8 cellular contexts compared by ENCODE assay signal in genomic region chr20:5714261-5715041, GRCh38. TPM values are rescaled to one million over a fixed set of nuclear protein-coding genes. Genes with fewer than 3 reads are reported as not detected.
DNase-seq lines count a peak whose midpoint lies in the region; ATAC-seq, FAIRE-seq and TF ChIP-seq lines count a peak whose summit lies in the region.

No MANE protein-coding gene starts in this region.

- no peaks in the 10 kb centered on the region for H4K20me1 ChIP-seq in keratinocyte (ENCODE audit: control insufficient read depth, extremely low read depth, insufficient read depth, low read length)

- H3K4me3 Mint-ChIP-seq in CD4-positive, CD25-positive, alpha-beta regulatory T cell, result peak overlapping the region; percentile 22 to 81 (median 64)

- H3K27me3 ChIP-seq in CD4-positive, CD25-positive, alpha-beta regulatory T cell (ENCODE audit: control insufficient read depth, insufficient read depth, low read length), result no peaks in the 10 kb centered on the region
- H3K27me3 ChIP-seq in keratinocyte (ENCODE audit: control insufficient read depth, extremely low read depth, insufficient read depth, low read length), result peaks cover 4% of the 10 kb centered on the region
- no peaks in the 10 kb centered on the region for H3K27me3 ChIP-seq in transverse colon
- H3K27me3 ChIP-seq in sigmoid colon, result no peaks in the 10 kb centered on the region

- H3K27ac Mint-ChIP-seq in CD4-positive, CD25-positive, alpha-beta regulatory T cell, result peak overlapping the region; percentile 97 to 100 (median 98)

- intact Hi-C loops in transverse colon (cut with DNase I; ENCODE audit: low total_unique reads), result no loop called here
- intact Hi-C loops in sigmoid colon (cut with DNase I), result no loop called here

- H3K4me3 ChIP-seq in CD4-positive, CD25-positive, alpha-beta regulatory T cell (ENCODE audit: low read depth, low read length), result peak overlapping the region; percentile 62
- H3K4me3 ChIP-seq in keratinocyte (ENCODE audit: control insufficient read depth in 2 of 3, extremely low read depth in 1 of 3, insufficient read depth in 2 of 3, low read depth in 1 of 3, low read length in 3 of 3), result no peak overlapping the region
- no peak overlapping the region for H3K4me3 ChIP-seq in transverse colon
- no peak overlapping the region for H3K4me3 ChIP-seq in sigmoid colon

- peak; percentile 91 to 92 for ATAC-seq in CD4-positive, CD25-positive, alpha-beta regulatory T cell (ENCODE audit: low read depth in 2 of 2)
- no peak for ATAC-seq in GM21619 (IDR thresholded peaks at IDR 0.05; ENCODE audit: unreplicated experiment)

- H3K9me3 ChIP-seq in CD4-positive, CD25-positive, alpha-beta regulatory T cell (ENCODE audit: control insufficient read depth in 2 of 2, low read length in 2 of 2), result no peaks in the 10 kb centered on the region
- no peaks in the 10 kb centered on the region for H3K9me3 ChIP-seq in keratinocyte (ENCODE audit: control insufficient read depth, low read depth, low read length)
- peaks cover 0 to 6% of the 10 kb centered on the region in 2 donors for H3K9me3 ChIP-seq in transverse colon
- no peaks in the 10 kb centered on the region for H3K9me3 ChIP-seq in sigmoid colon

- peaks cover 16 to 41% (median 37%) of the 10 kb centered on the region in 4 donors for H3K4me1 Mint-ChIP-seq in CD4-positive, CD25-positive, alpha-beta regulatory T cell

- TF ChIP-seq CTCF in keratinocyte (optimal IDR thresholded peaks at IDR 0.05 in 1 of 3, IDR thresholded peaks at IDR 0.05 in 1 of 3, conservative IDR thresholded peaks at IDR 0.05 in 1 of 3; ENCODE audit: extremely low read depth in 1 of 3, insufficient read depth in 2 of 3, low read length in 3 of 3) (no peak), transverse colon (IDR thresholded peaks at IDR 0.05) (no peak), sigmoid colon (IDR thresholded peaks at IDR 0.05) (no peak)

- H3K27me3 Mint-ChIP-seq in CD4-positive, CD25-positive, alpha-beta regulatory T cell, result peaks cover 4% of the 10 kb centered on the region

- H2AFZ ChIP-seq in keratinocyte (ENCODE audit: control insufficient read depth, low read length), result no peak overlapping the region

- no peaks in the 10 kb centered on the region for H3K36me3 Mint-ChIP-seq in CD4-positive, CD25-positive, alpha-beta regulatory T cell

- TF ChIP-seq EP300 in transverse colon (IDR thresholded peaks at IDR 0.05; ENCODE audit: low read depth) (no peak), sigmoid colon (IDR thresholded peaks at IDR 0.05) (no peak)

- DNase-seq in CD4-positive, CD25-positive, alpha-beta regulatory T cell, result peak; percentile 77 to 93 (median 92)
- DNase-seq in NCI-H146 treated with DMSO at 0.1 percent for 48 hours (lab: John Stamatoyannopoulos, UW; ENCODE audit: unreplicated experiment) (peak; percentile 32), keratinocyte (ENCODE audit: low read depth, low spot score) (peak; percentile 26), transverse colon (no peak), sigmoid colon (no peak)
- peak; percentile 47 to 56 for DNase-seq in activated T-cell treated with anti-CD3 and anti-CD28 coated beads, Interleukin-2, amount 50 U/mL, for 48 hours
- DNase-seq in stimulated activated naive CD4-positive, alpha-beta T cell (lab: John Stamatoyannopoulos, UW), result peak; percentile 66 to 98 (median 90)

- no peaks in the 10 kb centered on the region for H3K79me2 ChIP-seq in keratinocyte (ENCODE audit: control insufficient read depth, insufficient read depth, low read length)

- TF ChIP-seq POLR2A in transverse colon (IDR thresholded peaks at IDR 0.05) (no peak), sigmoid colon (IDR thresholded peaks at IDR 0.05) (no peak)

- H3K4me2 ChIP-seq in keratinocyte (ENCODE audit: control insufficient read depth, extremely low read depth, insufficient read depth, low read depth, low read length), result no peak overlapping the region

- peaks cover 18% of the 10 kb centered on the region for H3K4me1 ChIP-seq in CD4-positive, CD25-positive, alpha-beta regulatory T cell (ENCODE audit: control insufficient read depth, insufficient read depth, low read length, poor library complexity, severe bottlenecking)
- peaks cover 6% of the 10 kb centered on the region for H3K4me1 ChIP-seq in keratinocyte (ENCODE audit: control insufficient read depth, extremely low read depth, insufficient read depth, low read length)
- H3K4me1 ChIP-seq in transverse colon, result no peaks in the 10 kb centered on the region
- H3K4me1 ChIP-seq in sigmoid colon, result peaks cover 0 to 14% (median 9%) of the 10 kb centered on the region in 4 donors

- dilution Hi-C loops in keratinocyte (cut with MboI; ENCODE audit: extremely low pct_ligation_motif_present, low sequenced_read_pairs), result no loop called here

- H3K27ac ChIP-seq in CD4-positive, CD25-positive, alpha-beta regulatory T cell (ENCODE audit: insufficient read depth, low read length, poor library complexity, severe bottlenecking), result peak overlapping the region; percentile 91
- H3K27ac ChIP-seq in keratinocyte (ENCODE audit: control insufficient read depth, insufficient read depth, low read length) (no peak overlapping the region), transverse colon (no peak overlapping the region), sigmoid colon (no peak overlapping the region)

- 56 to 67% methylated on average over 2 to 4 of the region's 4 CpGs for WGBS in transverse colon (ENCODE audit: low coverage in 1 of 2), 2 donors
- 48 to 59% methylated on average over 4 of the region's 4 CpGs for WGBS in sigmoid colon, 2 donors

- H3K9ac ChIP-seq in keratinocyte (ENCODE audit: control insufficient read depth, extremely low read depth, insufficient read depth, low read length), result no peak overlapping the region

- peaks cover 0 to 13% (median 2%) of the 10 kb centered on the region in 7 donors for H3K9me3 Mint-ChIP-seq in CD4-positive, CD25-positive, alpha-beta regulatory T cell

- no peaks in the 10 kb centered on the region for H3K36me3 ChIP-seq in CD4-positive, CD25-positive, alpha-beta regulatory T cell (ENCODE audit: control insufficient read depth, insufficient read depth, low read length)
- no peaks in the 10 kb centered on the region for H3K36me3 ChIP-seq in keratinocyte (ENCODE audit: control insufficient read depth in 2 of 2, extremely low read depth in 1 of 2, insufficient read depth in 2 of 2, low read length in 2 of 2)
- no peaks in the 10 kb centered on the region for H3K36me3 ChIP-seq in transverse colon
- no peaks in the 10 kb centered on the region for H3K36me3 ChIP-seq in sigmoid colon

- peak; percentile 60 for FAIRE-seq in keratinocyte (lab: Jason Lieb, UNC)

- in situ Hi-C loops in transverse colon (cut with MboI; ENCODE audit: low pct_ligation_motif_present in 1 of 4, low pct_unique_long_range_greater_than_20kb in 1 of 4, low sequenced_read_pairs in 3 of 4), result no loop called here

- H3K9me1 ChIP-seq in keratinocyte (ENCODE audit: control insufficient read depth, extremely low read depth, insufficient read depth, low read length), result no peaks in the 10 kb centered on the region

RNA-seq across cellular contexts. Expression of gene SHLD1, which starts 35.8 kb away (rescaled TPM):
- total RNA-seq in CD4-positive, CD25-positive, alpha-beta regulatory T cell, result 10.4 TPM
- polyA plus RNA-seq in CD4-positive, CD25-positive, alpha-beta regulatory T cell, result 10 to 100 TPM; 25.8 to 46.6 (median 29.2) TPM
- polyA plus RNA-seq in keratinocyte (2.4 to 3.2 TPM (median 2.4 TPM) in 3 replicates), sigmoid colon (10 to 100 TPM in 2 of 3 donors, 1 to 10 TPM in 1; 5.4 to 18.7 (median 11.5) TPM)
- 0.56 TPM for polyA plus RNA-seq in keratinocyte (2011; ENCODE audit: low read depth)
- 1.9 and 2.9 TPM in 2 replicates for polyA plus RNA-seq in keratinocyte (2011; cell fraction: cytosol; rRNA removed)
- 1.5 TPM in 2 replicates for polyA plus RNA-seq in keratinocyte (2011; cell fraction: nucleus; rRNA removed)
- polyA plus RNA-seq in keratinocyte (2012; ENCODE audit: low replicate concordance), result 2.1 and 2.8 TPM in 2 replicates
- 0.86 to 1.1 TPM in 2 of 3 replicates, not detected in the other for polyA minus RNA-seq in keratinocyte
- not detected for polyA minus RNA-seq in keratinocyte (2011; cell fraction: cytosol; rRNA and poly(A)+ RNA removed)
- polyA minus RNA-seq in keratinocyte (2011; cell fraction: nucleus; rRNA and poly(A)+ RNA removed), result 0.95 and 2.2 TPM in 2 replicates
- total RNA-seq in transverse colon (10 to 100 TPM in 1 of 4 donors, 1 to 10 TPM in 2, not detected in 1; 3.0 to 43.8 (median 6.8) TPM), sigmoid colon (1 to 10 TPM in 3 of 4 donors, under 1 TPM in 1; 0.99 to 6.1 (median 3.4) TPM)

Comparison
In these comparisons a context has a peak if more than half of its experiments do, and no peak if none do; other contexts are left out.
1. DNase-seq: peak in CD4-positive, CD25-positive, alpha-beta regulatory T cell (3 of 3), NCI-H146 treated with DMSO at 0.1 percent for 48 hours (single experiment), activated T-cell treated with anti-CD3 and anti-CD28 coated beads, Interleukin-2, amount 50 U/mL, for 48 hours (2 of 2), keratinocyte (single experiment) and stimulated activated naive CD4-positive, alpha-beta T cell (6 of 6); none in transverse colon (single experiment) and sigmoid colon (single experiment).